Comparison of ENCODE assay signal across 14 cellular contexts in genomic region chr20:25054133-25054820, GRCh38. TPM values are rescaled to one million over a fixed set of nuclear protein-coding genes. Genes with fewer than 3 reads are reported as not detected.
A peak's percentile ranks its signal among the peaks of the same experiment; 100 is the strongest.
DNase-seq lines count a peak whose midpoint lies in the region; ATAC-seq, FAIRE-seq and TF ChIP-seq lines count a peak whose summit lies in the region.
"Had no signal": no experiment of that assay in that cellular context is flagged by ENCODE, and none has a peak within 500 bp of the region (broad histone marks: within the 10 kb centered on the region; RNA-seq: fewer than 3 reads in every experiment).

No MANE protein-coding gene starts in this region.

- TF ChIP-seq CTCF in ascending aorta (IDR thresholded peaks at IDR 0.05) (no peak), HepG2 (CRISPR knock-in tag; IDR thresholded peaks at IDR 0.05) (no peak), stomach (IDR thresholded peaks at IDR 0.05) (no peak), GM20000 (IDR thresholded peaks at IDR 0.05; ENCODE audit: extremely low read depth, missing control alignments) (no peak)

- H3K27ac ChIP-seq in ascending aorta, result peak overlapping the region; percentile 92 to 96
- H3K27ac ChIP-seq in HepG2 (ENCODE audit: extremely low read length, insufficient read depth, low read length), result no peak overlapping the region
- H3K27ac ChIP-seq in stomach, result peak overlapping the region; percentile 20 to 98 (median 94)

- TF ChIP-seq RAD21 in HepG2 (CRISPR knock-in tag; IDR thresholded peaks at IDR 0.05), result no peak; the same call in 1 of the 2 replicates

- peaks cover 3% of the 10 kb centered on the region for H3K79me2 ChIP-seq in HepG2 (ENCODE audit: insufficient read depth, low read length)

- DNase-seq in ascending aorta (ENCODE audit: low spot score in 2 of 2) (peak in 1 of 2 donors; percentile 55), HepG2 (ENCODE audit: low spot score) (peak; percentile 39), stomach (peak; percentile 22), activated gamma-delta T cell (lab: John Stamatoyannopoulos, UW) (no peak), GM20000 (ENCODE audit: low spot score) (no peak)
- DNase-seq: DMS53, NCI-H2081 had no signal

- TF ChIP-seq EP300 in HepG2 (IDR thresholded peaks at IDR 0.05; ENCODE audit: low read depth in 2 of 2, low read length in 2 of 2), result no peak
- no peak for TF ChIP-seq EP300 in HepG2 (CRISPR knock-in tag; IDR thresholded peaks at IDR 0.05; ENCODE audit: borderline replicate concordance)
- no peak for TF ChIP-seq EP300 in stomach (IDR thresholded peaks at IDR 0.05)

- H3K27me3 ChIP-seq in ascending aorta (no peaks in the 10 kb centered on the region), HepG2 (ENCODE audit: control insufficient read depth in 1 of 2, insufficient read depth in 2 of 2, low read length in 2 of 2) (peaks cover 0 to 11% of the 10 kb centered on the region in 2 experiments; a peak in 2 of 5 replicates), stomach (no peaks in the 10 kb centered on the region)
- H3K27me3 ChIP-seq: testis had no signal

- H3K4me3 Mint-ChIP-seq in activated T-helper 17 cell treated with anti-CD3 and anti-CD28 coated beads, Interleukin-2, amount 50 U/mL, for 72 hours, result no peak overlapping the region

- H3K4me3 ChIP-seq in ascending aorta (peak overlapping the region; percentile 12 to 43), HepG2 (replicated peaks in 1 of 3; ENCODE audit: insufficient read depth in 1 of 3, low read depth in 2 of 3, low read length in 3 of 3) (no peak overlapping the region), stomach (peak overlapping the region in 1 of 4 donors; percentile 81)
- H3K4me3 ChIP-seq: testis had no signal

- no peak overlapping the region for H3K4me2 ChIP-seq in HepG2 (ENCODE audit: low read depth, low read length)

- ATAC-seq in GM18861 (IDR thresholded peaks at IDR 0.05; ENCODE audit: unreplicated experiment), result peak; percentile 30
- ATAC-seq in HepG2, result peak; percentile 7
- no peak for ATAC-seq in GM18505 (IDR thresholded peaks at IDR 0.05; ENCODE audit: unreplicated experiment)
- ATAC-seq in activated T-helper 17 cell treated with anti-CD3 and anti-CD28 coated beads, Interleukin-2, amount 50 U/mL, for 72 hours (replicated peaks), result no peak
- ATAC-seq: Panc1 had no signal

- 0 out of 4 replicates have a peak, but pooled peaks of 1 of the 2 experiments have one; percentile 4 for TF ChIP-seq POLR2A in HepG2 (IDR thresholded peaks at IDR 0.05; ENCODE audit: insufficient read depth in 1 of 2, low read depth in 2 of 2, low read length in 2 of 2)
- no peak for TF ChIP-seq POLR2A in stomach (IDR thresholded peaks at IDR 0.05)
- no peak for TF ChIP-seq POLR2A in GM18505 (IDR thresholded peaks at IDR 0.05; ENCODE audit: borderline replicate concordance, extremely low read depth, insufficient read depth, insufficient read length)

- H3K36me3 ChIP-seq in ascending aorta, result no peaks in the 10 kb centered on the region
- no peaks in the 10 kb centered on the region for H3K36me3 ChIP-seq in HepG2 (replicated peaks in 1 of 2; ENCODE audit: control insufficient read depth in 1 of 2, insufficient read depth in 2 of 2, low read length in 2 of 2)
- H3K36me3 ChIP-seq in stomach, result no peaks in the 10 kb centered on the region

- CTCF ChIA-PET in HepG2 (lab: Yijun Ruan, JAX; ENCODE audit: low intra/inter-chr PET ratio, low total read pairs), result interaction anchor here (1.2 kb wide), 1 partner anchor 125 kb away, joined by 3 read pairs; no protein-coding TSS in a partner anchor

- BruUV-seq in HepG2 (replicated peaks; lab: Mats Ljungman, UMichigan), result no TSS peak

- intact Hi-C loops in ascending aorta (cut with DNase I), result loop anchor here (10.0 kb wide), 6 partner anchors 481 to 1899 kb away; partner anchors contain the start of genes NANP, NXT1 and SYNDIG1
- intact Hi-C loops in HepG2 (cut with micrococcal nuclease; ENCODE audit: unreplicated experiment), result no loop called here
- intact Hi-C loops in stomach (cut with DNase I; ENCODE audit: low total_unique reads), result no loop called here

- peak; percentile 69 for FAIRE-seq in HepG2 (lab: Jason Lieb, UNC)
- FAIRE-seq: HTR-8/SVneo had no signal

- POLR2A ChIA-PET in HepG2 (lab: Yijun Ruan, JAX), result interaction anchor here (0.8 to 7.7 kb wide), 5 partner anchors 8 to 141 kb away, joined by 3 to 77 read pairs (median 4); partner anchors contain the start of gene ENTPD6

- H3K9me3 ChIP-seq in ascending aorta (no peaks in the 10 kb centered on the region), HepG2 (ENCODE audit: low read length) (no peaks in the 10 kb centered on the region), stomach (no peaks in the 10 kb centered on the region)
- H3K9me3 ChIP-seq: testis had no signal

- no peak overlapping the region for H2AFZ ChIP-seq in HepG2 (ENCODE audit: low read length)

- WGBS in HepG2 (ENCODE audit: low lambda C conversion rate), result 33% methylated on average over 3 of the region's 3 CpGs
- WGBS in stomach, 5 donors, result 43 to 66% (median 52%) methylated on average over 3 of the region's 3 CpGs

- H3K4me1 Mint-ChIP-seq in activated T-helper 17 cell treated with anti-CD3 and anti-CD28 coated beads, Interleukin-2, amount 50 U/mL, for 72 hours, result peaks cover 16% of the 10 kb centered on the region

- no peaks in the 10 kb centered on the region for H3K36me3 Mint-ChIP-seq in activated T-helper 17 cell treated with anti-CD3 and anti-CD28 coated beads, Interleukin-2, amount 50 U/mL, for 72 hours (ENCODE audit: low read depth)

- H3K9me3 Mint-ChIP-seq in activated T-helper 17 cell treated with anti-CD3 and anti-CD28 coated beads, Interleukin-2, amount 50 U/mL, for 72 hours, result no peaks in the 10 kb centered on the region

- no peak overlapping the region for H3K9ac ChIP-seq in HepG2 (ENCODE audit: insufficient read depth, low read depth, low read length)

- H4K20me1 ChIP-seq in HepG2 (ENCODE audit: insufficient read depth, low read length), result no peaks in the 10 kb centered on the region; the same call in 1 of the 2 replicates

- H3K4me1 ChIP-seq in ascending aorta (peaks cover 51 to 76% of the 10 kb centered on the region in 2 donors), HepG2 (ENCODE audit: insufficient read depth, low read length) (peaks cover 78% of the 10 kb centered on the region), stomach (peaks cover 80 to 89% (median 87%) of the 10 kb centered on the region in 4 donors)

- H3K27me3 Mint-ChIP-seq in activated T-helper 17 cell treated with anti-CD3 and anti-CD28 coated beads, Interleukin-2, amount 50 U/mL, for 72 hours, result no peaks in the 10 kb centered on the region

- no peak overlapping the region for H3K27ac Mint-ChIP-seq in activated T-helper 17 cell treated with anti-CD3 and anti-CD28 coated beads, Interleukin-2, amount 50 U/mL, for 72 hours

- in situ Hi-C loops in HepG2 (cut with HindIII; ENCODE audit: extremely low pct_ligation_motif_present, low pct_unique_long_range_greater_than_20kb), result no loop called here

RNA-seq across cellular contexts. Expression of gene ACSS1, which starts 3.7 kb away (rescaled TPM):
- total RNA-seq in ascending aorta (19.5 TPM), HepG2 (2016; rRNA removed; fragmentation: Illumina TruSeq; extraction: Trizol) (38.2 and 41.6 TPM in 2 replicates), stomach (100 to 1,000 TPM in 1 of 5 donors, 10 to 100 TPM in 3, 1 to 10 TPM in 1; 7.0 to 135 (median 35.6) TPM)
- 8.4 and 9.3 TPM in 2 replicates for total RNA-seq in HepG2 (2016; cell fraction: cytosol; rRNA removed; fragmentation: Illumina TruSeq; extraction: Trizol; ENCODE audit: low read depth)
- total RNA-seq in HepG2 (2016; cell fraction: insoluble cytoplasmic fraction; rRNA removed; fragmentation: Illumina TruSeq; extraction: Trizol), result 34.8 and 43.4 TPM in 2 replicates
- 13.0 and 13.5 TPM in 2 replicates for total RNA-seq in HepG2 (2016; cell fraction: membrane; rRNA removed; fragmentation: Illumina TruSeq; extraction: Trizol)
- total RNA-seq in HepG2 (2016; cell fraction: nucleus; rRNA removed; fragmentation: Illumina TruSeq; extraction: Trizol), result 42.3 and 48.2 TPM in 2 replicates
- polyA plus RNA-seq in HepG2 (2011; rRNA removed) (15.2 and 23.3 TPM in 2 replicates), stomach (10 to 100 TPM; 35.3 to 37.7 (median 35.9) TPM)
- polyA plus RNA-seq in HepG2 (2011; cell fraction: cytosol; rRNA removed), result 16.5 and 17.1 TPM in 2 replicates
- 43.9 and 56.8 TPM in 2 replicates for polyA plus RNA-seq in HepG2 (2011; cell fraction: nucleus; rRNA removed)
- 4.3 and 9.3 TPM in 2 replicates for polyA plus RNA-seq in HepG2 (2012)
- polyA plus RNA-seq in HepG2 (2016; cell fraction: cytosol; fragmentation: Illumina TruSeq; extraction: Trizol; ENCODE audit: low read depth), result 3.2 and 3.4 TPM in 2 replicates
- 47.8 and 50.2 TPM in 2 replicates for polyA plus RNA-seq in HepG2 (2016; cell fraction: insoluble cytoplasmic fraction; fragmentation: Illumina TruSeq; extraction: Trizol; ENCODE audit: low read depth)
- polyA plus RNA-seq in HepG2 (2016; cell fraction: membrane; fragmentation: Illumina TruSeq; extraction: Trizol; ENCODE audit: low read depth), result 9.9 TPM in 2 replicates
- polyA plus RNA-seq in HepG2 (2016; cell fraction: nucleus; fragmentation: Illumina TruSeq; extraction: Trizol; ENCODE audit: insufficient read depth, low read depth), result 98.7 and 99.6 TPM in 2 replicates
- polyA minus RNA-seq in HepG2 (2011; rRNA and poly(A)+ RNA removed; ENCODE audit: low replicate concordance), result 0.07 and 45.1 TPM in 2 replicates
- 11.7 and 16.0 TPM in 2 replicates for polyA minus RNA-seq in HepG2 (2011; cell fraction: cytosol; rRNA and poly(A)+ RNA removed)
- 13.9 and 19.8 TPM in 2 replicates for polyA minus RNA-seq in HepG2 (2011; cell fraction: nucleus; rRNA and poly(A)+ RNA removed)
- total RNA-seq in activated T-helper 17 cell treated with anti-CD3 and anti-CD28 coated beads, Interleukin-2, amount 50 U/mL, for 72 hours, result 10 to 100 TPM in 1 of 2 donors, 1 to 10 TPM in 1; 8.4 to 23.3 TPM

RNA-seq across cellular contexts. Expression of gene VSX1, which starts 27.7 kb away (rescaled TPM):
- not detected for total RNA-seq in ascending aorta
- not detected in 2 replicates for total RNA-seq in HepG2 (2016; rRNA removed; fragmentation: Illumina TruSeq; extraction: Trizol)
- total RNA-seq in HepG2 (2016; cell fraction: cytosol; rRNA removed; fragmentation: Illumina TruSeq; extraction: Trizol; ENCODE audit: low read depth), result not detected in 2 replicates
- total RNA-seq in HepG2 (2016; cell fraction: insoluble cytoplasmic fraction; rRNA removed; fragmentation: Illumina TruSeq; extraction: Trizol), result not detected in 2 replicates
- total RNA-seq in HepG2 (2016; cell fraction: membrane; rRNA removed; fragmentation: Illumina TruSeq; extraction: Trizol), result not detected in 2 replicates
- total RNA-seq in HepG2 (2016; cell fraction: nucleus; rRNA removed; fragmentation: Illumina TruSeq; extraction: Trizol), result not detected in 2 replicates
- polyA plus RNA-seq in HepG2 (2011; rRNA removed), result 0.04 and 0.05 TPM in 2 replicates
- polyA plus RNA-seq in HepG2 (2011; cell fraction: cytosol; rRNA removed), result not detected in 2 replicates
- 0.06 and 0.14 TPM in 2 replicates for polyA plus RNA-seq in HepG2 (2011; cell fraction: nucleus; rRNA removed)
- polyA plus RNA-seq in HepG2 (2012), result not detected in 2 replicates
- polyA plus RNA-seq in HepG2 (2016; cell fraction: cytosol; fragmentation: Illumina TruSeq; extraction: Trizol; ENCODE audit: low read depth), result not detected in 2 replicates
- polyA plus RNA-seq in HepG2 (2016; cell fraction: insoluble cytoplasmic fraction; fragmentation: Illumina TruSeq; extraction: Trizol; ENCODE audit: low read depth), result not detected in 2 replicates
- polyA plus RNA-seq in HepG2 (2016; cell fraction: membrane; fragmentation: Illumina TruSeq; extraction: Trizol; ENCODE audit: low read depth), result not detected in 2 replicates
- polyA plus RNA-seq in HepG2 (2016; cell fraction: nucleus; fragmentation: Illumina TruSeq; extraction: Trizol; ENCODE audit: insufficient read depth, low read depth), result not detected in 2 replicates
- not detected in 2 replicates for polyA minus RNA-seq in HepG2 (2011; rRNA and poly(A)+ RNA removed; ENCODE audit: low replicate concordance)
- polyA minus RNA-seq in HepG2 (2011; cell fraction: cytosol; rRNA and poly(A)+ RNA removed), result not detected in 2 replicates
- polyA minus RNA-seq in HepG2 (2011; cell fraction: nucleus; rRNA and poly(A)+ RNA removed), result 0.75 TPM in 1 of 2 replicates, not detected in the other
- not detected for total RNA-seq in stomach
- polyA plus RNA-seq in stomach, result under 1 TPM in 1 of 3 donors, not detected in 2; 0.05 TPM
- total RNA-seq in activated T-helper 17 cell treated with anti-CD3 and anti-CD28 coated beads, Interleukin-2, amount 50 U/mL, for 72 hours, result not detected
- total RNA-seq: lung microvascular endothelial cell had no signal

Comparison
In these comparisons a context has a peak if more than half of its experiments do, and no peak if none do; other contexts are left out.
1. ATAC-seq: peak in GM18861 (single experiment) and HepG2 (single experiment); none in GM18505 (single experiment) and activated T-helper 17 cell treated with anti-CD3 and anti-CD28 coated beads, Interleukin-2, amount 50 U/mL, for 72 hours (single experiment).
2. DNase-seq: peak in HepG2 (single experiment) and stomach (single experiment); none in activated gamma-delta T cell (single experiment) and GM20000 (single experiment).
3. H3K4me3 ChIP-seq: peak in ascending aorta (2 of 2); none in HepG2 (0 of 3).